In the genomic region with DNA sequence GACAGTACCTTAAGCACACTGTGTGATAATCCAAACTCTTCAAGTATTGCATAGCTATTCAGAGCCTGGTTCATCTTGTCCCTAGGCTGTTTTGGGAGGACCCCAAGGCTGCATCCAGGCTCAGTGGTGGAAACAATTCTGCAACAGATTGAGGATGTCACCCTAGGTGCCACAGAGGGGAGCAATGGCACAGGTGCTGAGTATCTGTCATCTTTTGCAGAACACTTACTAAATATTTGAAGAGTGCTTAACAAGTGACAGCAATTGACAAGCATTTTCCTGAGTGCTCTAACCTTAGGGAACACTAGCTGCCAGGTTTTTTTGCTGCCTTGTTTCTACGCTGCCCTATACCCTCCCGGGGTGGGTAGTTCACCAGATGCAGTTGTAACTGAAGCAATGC, we compare ENCODE assay signal across 10 cellular contexts. TPM values are rescaled to one million over a fixed set of nuclear protein-coding genes. Genes with fewer than 3 reads are reported as not detected.
DNase-seq lines count a peak whose midpoint lies in the region; ATAC-seq and TF ChIP-seq lines count a peak whose summit lies in the region.
"Had no signal": no experiment of that assay in that cellular context is flagged by ENCODE, and none has a peak within 500 bp of the region (broad histone marks: within the 10 kb centered on the region; RNA-seq: fewer than 3 reads in every experiment).

No MANE protein-coding gene starts in this region.

- H3K27ac ChIP-seq in OCI-LY1 (ENCODE audit: low read depth, low read length, poor library complexity, severe bottlenecking) (peak overlapping the region; percentile 96), foreskin keratinocyte (no peak overlapping the region)

- H3K4me2 ChIP-seq in OCI-LY1 (ENCODE audit: low read length): peak overlapping the region; percentile 89

- peak overlapping the region; percentile 98 for H3K4me3 Mint-ChIP-seq in activated CD4-positive, alpha-beta T cell treated with anti-CD3 and anti-CD28 coated beads, Interleukin-2, amount 10 ng/mL, durations not matched to agents 7 days and 5 days
- H3K4me3 Mint-ChIP-seq in endothelial cell (ENCODE audit: unreplicated experiment): no peak overlapping the region
- H3K4me3 Mint-ChIP-seq in stimulated activated memory B cell treated with anti-CD40 and anti-IgM and Interleukin-4, amounts not matched to agents 10 μg/mL and 1 μg/mL and 100 μg/mL, for 72 hours: peak overlapping the region; percentile 97
- H3K4me3 Mint-ChIP-seq: nephron progenitor cell had no signal

- peak overlapping the region; percentile 77 for H3K9ac ChIP-seq in OCI-LY1 (ENCODE audit: low read length)

- ATAC-seq in stimulated activated memory B cell treated with anti-CD40 and anti-IgM and Interleukin-4, amounts not matched to agents 10 μg/mL and 1 μg/mL and 100 μg/mL, for 72 hours: no peak
- ATAC-seq in foreskin keratinocyte (no peak), HG02571 (IDR thresholded peaks at IDR 0.05; ENCODE audit: unreplicated experiment) (no peak)

- no peaks in the 10 kb centered on the region for H3K27me3 Mint-ChIP-seq in activated CD4-positive, alpha-beta T cell treated with anti-CD3 and anti-CD28 coated beads, Interleukin-2, amount 10 ng/mL, durations not matched to agents 7 days and 5 days
- H3K27me3 Mint-ChIP-seq in endothelial cell (ENCODE audit: unreplicated experiment): peaks cover 5% of the 10 kb centered on the region
- H3K27me3 Mint-ChIP-seq in stimulated activated memory B cell treated with anti-CD40 and anti-IgM and Interleukin-4, amounts not matched to agents 10 μg/mL and 1 μg/mL and 100 μg/mL, for 72 hours: no peaks in the 10 kb centered on the region

- POLR2A ChIA-PET in activated CD4-positive, alpha-beta T cell treated with anti-CD3 and anti-CD28 coated beads, Interleukin-2, amount 10 ng/mL, durations not matched to agents 7 days and 5 days (lab: Charles Lee): interaction anchor here (0.9 kb wide), 2 partner anchors 12 to 13 kb away, joined by 3 read pairs; no protein-coding TSS in a partner anchor

- H3K4me1 Mint-ChIP-seq in activated CD4-positive, alpha-beta T cell treated with anti-CD3 and anti-CD28 coated beads, Interleukin-2, amount 10 ng/mL, durations not matched to agents 7 days and 5 days: peaks cover 60% of the 10 kb centered on the region
- H3K4me1 Mint-ChIP-seq in endothelial cell (ENCODE audit: unreplicated experiment): peaks cover 41% of the 10 kb centered on the region
- peaks cover 91% of the 10 kb centered on the region for H3K4me1 Mint-ChIP-seq in stimulated activated memory B cell treated with anti-CD40 and anti-IgM and Interleukin-4, amounts not matched to agents 10 μg/mL and 1 μg/mL and 100 μg/mL, for 72 hours

- peak overlapping the region; percentile 68 for H3K4me3 ChIP-seq in OCI-LY1 (ENCODE audit: low read depth, low read length, poor library complexity, severe bottlenecking)

- CTCF ChIA-PET in activated CD4-positive, alpha-beta T cell treated with anti-CD3 and anti-CD28 coated beads, Interleukin-2, amount 10 ng/mL, durations not matched to agents 7 days and 5 days (lab: Charles Lee): interaction anchor here (0.7 to 2.2 kb wide), 7 partner anchors 9 to 40 kb away, joined by 3 to 9 read pairs (median 4); partner anchors contain the start of gene STARD5

- peaks cover 57% of the 10 kb centered on the region for H3K36me3 Mint-ChIP-seq in activated CD4-positive, alpha-beta T cell treated with anti-CD3 and anti-CD28 coated beads, Interleukin-2, amount 10 ng/mL, durations not matched to agents 7 days and 5 days (ENCODE audit: low read depth)
- H3K36me3 Mint-ChIP-seq in endothelial cell (ENCODE audit: low read depth, unreplicated experiment): peaks cover 12% of the 10 kb centered on the region
- peaks cover 67% of the 10 kb centered on the region for H3K36me3 Mint-ChIP-seq in stimulated activated memory B cell treated with anti-CD40 and anti-IgM and Interleukin-4, amounts not matched to agents 10 μg/mL and 1 μg/mL and 100 μg/mL, for 72 hours

- peaks cover 22% of the 10 kb centered on the region; the same call in 1 of the 2 replicates for H3K36me3 ChIP-seq in OCI-LY1 (ENCODE audit: insufficient read depth, low read length)

- H2AFZ ChIP-seq in OCI-LY1 (ENCODE audit: low read length): no peak overlapping the region

- peak overlapping the region; percentile 97 for H3K27ac Mint-ChIP-seq in activated CD4-positive, alpha-beta T cell treated with anti-CD3 and anti-CD28 coated beads, Interleukin-2, amount 10 ng/mL, durations not matched to agents 7 days and 5 days
- peak overlapping the region; percentile 88 for H3K27ac Mint-ChIP-seq in endothelial cell (ENCODE audit: unreplicated experiment)
- peak overlapping the region; percentile 88 for H3K27ac Mint-ChIP-seq in stimulated activated memory B cell treated with anti-CD40 and anti-IgM and Interleukin-4, amounts not matched to agents 10 μg/mL and 1 μg/mL and 100 μg/mL, for 72 hours
- H3K27ac Mint-ChIP-seq: nephron progenitor cell had no signal

- H3F3A ChIP-seq in OCI-LY1 (ENCODE audit: insufficient read depth, low read length): no peaks in the 10 kb centered on the region

- DNase-seq in activated CD4-positive, alpha-beta T cell treated with anti-CD3 and anti-CD28 coated beads, Interleukin-2, amount 10 ng/mL, durations not matched to agents 7 days and 5 days: no peak
- no peak for DNase-seq in activated CD4-positive, alpha-beta T cell treated with anti-CD3 and anti-CD28 coated beads, Interleukin-2, amount 50 U/mL, for 48 hours
- DNase-seq in endothelial cell (ENCODE audit: low spot score) (no peak), foreskin keratinocyte (no peak), HuH-7 (ENCODE audit: low spot score) (no peak)
- DNase-seq: NCI-H1694, nephron progenitor cell had no signal

- no peaks in the 10 kb centered on the region for H3K9me3 Mint-ChIP-seq in activated CD4-positive, alpha-beta T cell treated with anti-CD3 and anti-CD28 coated beads, Interleukin-2, amount 10 ng/mL, durations not matched to agents 7 days and 5 days
- no peaks in the 10 kb centered on the region for H3K9me3 Mint-ChIP-seq in endothelial cell (ENCODE audit: unreplicated experiment)
- H3K9me3 Mint-ChIP-seq in stimulated activated memory B cell treated with anti-CD40 and anti-IgM and Interleukin-4, amounts not matched to agents 10 μg/mL and 1 μg/mL and 100 μg/mL, for 72 hours: no peaks in the 10 kb centered on the region
- H3K9me3 Mint-ChIP-seq: nephron progenitor cell had no signal

- TF ChIP-seq CTCF in OCI-LY1 (IDR thresholded peaks at IDR 0.05; ENCODE audit: low read length) (no peak; the same call in 1 of the 2 replicates), endothelial cell (IDR thresholded peaks at IDR 0.05; ENCODE audit: unreplicated experiment) (no peak), foreskin keratinocyte (conservative IDR thresholded peaks at IDR 0.05) (no peak)

- H3K9me2 ChIP-seq in OCI-LY1 (ENCODE audit: low read depth, low read length): no peaks in the 10 kb centered on the region

- peaks cover 15% of the 10 kb centered on the region for H3K79me2 ChIP-seq in OCI-LY1 (ENCODE audit: insufficient read depth, low read length)

- H3K4me1 ChIP-seq in OCI-LY1 (ENCODE audit: insufficient read depth, low read length, severe bottlenecking): peaks cover 99% of the 10 kb centered on the region
- peaks cover 9% of the 10 kb centered on the region for H3K4me1 ChIP-seq in foreskin keratinocyte

- no peaks in the 10 kb centered on the region for H3K9me3 ChIP-seq in OCI-LY1 (ENCODE audit: low read length)

- no peaks in the 10 kb centered on the region for H4K20me1 ChIP-seq in OCI-LY1 (ENCODE audit: insufficient read depth, low read length)

- H3K27me3 ChIP-seq in OCI-LY1 (ENCODE audit: insufficient read depth, low read length) (no peaks in the 10 kb centered on the region), foreskin keratinocyte (no peaks in the 10 kb centered on the region)

RNA-seq across cellular contexts. Expression of gene STARD5, which starts 27.7 kb away (rescaled TPM):
- 1 to 10 TPM; 5.4 to 5.7 TPM for total RNA-seq in activated CD4-positive, alpha-beta T cell treated with anti-CD3 and anti-CD28 coated beads, Interleukin-2, amount 10 ng/mL, durations not matched to agents 7 days and 5 days
- total RNA-seq in endothelial cell (ENCODE audit: unreplicated experiment): 7.3 TPM
- 20.6 and 20.8 TPM in 2 replicates for total RNA-seq in foreskin keratinocyte
- polyA plus RNA-seq in foreskin keratinocyte: 26.6 and 27.6 TPM in 2 replicates
